ENCODE assay signal across 1 cellular context in genomic region chr20:3106185-3106584, GRCh38.
A peak's percentile ranks its signal among the peaks of the same experiment; 100 is the strongest.
TF ChIP-seq lines count a peak whose summit lies in the region.

No MANE protein-coding gene starts in this region.

TF ChIP-seq in HepG2, 621 proteins besides CTCF, POLR2A, EP300 and RAD21:
- peak; percentile 60; the same call in 1 of the 2 replicates for TF ChIP-seq ZNF543 (CRISPR knock-in tag; IDR thresholded peaks at IDR 0.05)
- no peak for TF ChIP-seq CEBPZ (IDR thresholded peaks at IDR 0.05; ENCODE audit: low read length)
- no peak for TF ChIP-seq CENPBD1 (CRISPR knock-in tag; IDR thresholded peaks at IDR 0.05; ENCODE audit: borderline replicate concordance, low read depth)
- TF ChIP-seq GTF2F1 (IDR thresholded peaks at IDR 0.05; ENCODE audit: low read length): no peak
- no peak for TF ChIP-seq PLSCR1 (CRISPR knock-in tag; IDR thresholded peaks at IDR 0.05; ENCODE audit: borderline replicate concordance)
- 0 out of 2 replicates have a peak, but pooled peaks have one; percentile 64 for TF ChIP-seq ZBTB46 (CRISPR knock-in tag; IDR thresholded peaks at IDR 0.05; ENCODE audit: borderline replicate concordance)
- TF ChIP-seq FOXO4 (CRISPR knock-in tag; conservative IDR thresholded peaks at IDR 0.05): 0 out of 2 replicates have a peak, but pooled peaks have one; percentile 61
- 0 out of 2 replicates have a peak, but pooled peaks have one; percentile 49 for TF ChIP-seq ZNF709 (CRISPR knock-in tag; IDR thresholded peaks at IDR 0.05)
- TF ChIP-seq ZNF761 (CRISPR knock-in tag; conservative IDR thresholded peaks at IDR 0.05): peak; percentile 58; the same call in 1 of the 2 replicates
- 0 out of 2 replicates have a peak, but pooled peaks have one; percentile 45 for TF ChIP-seq GTF3A (CRISPR knock-in tag; conservative IDR thresholded peaks at IDR 0.05)
